ENCODE assay signal across 8 cellular contexts in the genomic region with DNA sequence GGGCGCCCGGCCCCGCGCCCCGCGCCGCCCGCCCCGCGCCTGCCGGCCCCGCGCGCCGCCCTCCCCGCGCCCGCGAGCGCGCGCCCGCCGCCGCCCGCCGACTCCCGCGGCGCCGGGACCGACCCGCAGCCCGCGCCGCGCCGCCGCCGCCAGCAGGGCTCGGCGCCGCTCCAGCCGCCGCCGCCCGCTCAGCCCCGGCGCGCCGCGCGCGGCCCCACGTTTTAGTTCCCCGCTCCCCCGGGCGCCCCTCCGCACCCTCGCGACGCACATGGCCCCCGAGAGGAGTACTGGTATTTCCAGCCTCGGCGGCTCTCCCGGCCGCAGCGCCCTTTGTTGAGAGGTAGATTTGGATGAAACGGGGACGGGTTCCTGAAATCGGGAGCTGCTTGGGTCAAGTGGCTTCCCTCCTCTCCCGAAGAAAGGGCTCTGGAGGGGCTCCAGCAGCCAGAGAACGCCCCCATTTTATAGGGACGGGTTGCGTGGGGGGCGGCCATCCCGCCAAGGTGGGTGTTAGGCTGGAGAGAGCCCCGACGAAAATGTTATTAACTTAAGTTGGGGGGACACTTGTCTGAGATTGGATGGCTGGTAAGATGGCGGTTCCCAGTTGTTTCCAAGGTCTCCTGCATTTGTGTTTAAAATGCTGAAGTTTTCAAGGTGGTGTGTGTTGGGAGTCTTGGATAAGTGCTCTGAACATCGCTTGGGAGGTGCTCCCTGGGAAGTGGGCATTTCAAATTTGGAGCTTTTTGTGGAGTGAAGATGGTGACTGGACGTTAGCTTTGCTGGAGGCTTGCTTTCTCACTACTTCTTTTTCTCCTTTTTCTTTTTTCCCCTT. TPM values are rescaled to one million over a fixed set of nuclear protein-coding genes. Genes with fewer than 3 reads are reported as not detected.
DNase-seq lines count a peak whose midpoint lies in the region; ATAC-seq and TF ChIP-seq lines count a peak whose summit lies in the region.

No MANE protein-coding gene starts in this region.

- peaks cover 59% of the 10 kb centered on the region for H3K4me1 Mint-ChIP-seq in activated CD4-positive, alpha-beta memory T cell treated with anti-CD3 and anti-CD28 coated beads for 36 hours (ENCODE audit: low read depth)
- peaks cover 64% of the 10 kb centered on the region for H3K4me1 Mint-ChIP-seq in nephron

- TF ChIP-seq EP300 in esophagus muscularis mucosa (IDR thresholded peaks at IDR 0.05), result no peak

- peak overlapping the region; percentile 10 to 99 (median 70) for H3K27ac ChIP-seq in esophagus muscularis mucosa (replicated peaks in 1 of 4)

- intact Hi-C loops in activated CD4-positive, alpha-beta memory T cell treated with anti-CD3 and anti-CD28 coated beads for 36 hours (cut with micrococcal nuclease), result loop anchor here (2.0 to 5.0 kb wide), 2 partner anchors 300 to 319 kb away; a partner anchor contains a TSS
- intact Hi-C loops in esophagus muscularis mucosa (cut with DNase I), result loop anchor here (5.0 to 10.0 kb wide), 3 partner anchors 70 to 393 kb away; a partner anchor contains a TSS

- no peak for ATAC-seq in GM18868 (IDR thresholded peaks at IDR 0.05; ENCODE audit: unreplicated experiment)

- peak overlapping the region; percentile 91 for H3K4me3 Mint-ChIP-seq in activated CD4-positive, alpha-beta memory T cell treated with anti-CD3 and anti-CD28 coated beads for 36 hours
- H3K4me3 Mint-ChIP-seq in nephron, result peak overlapping the region; percentile 93 to 98 (median 96)

- no peaks in the 10 kb centered on the region for H3K9me3 ChIP-seq in esophagus muscularis mucosa

- TF ChIP-seq POLR2A in esophagus muscularis mucosa (IDR thresholded peaks at IDR 0.05; ENCODE audit: low read depth), result no peak

- H3K27me3 ChIP-seq in esophagus muscularis mucosa, result no peaks in the 10 kb centered on the region

- 10% methylated on average over 8 of the region's 82 CpGs for WGBS in esophagus muscularis mucosa

- POLR2A ChIA-PET in activated CD4-positive, alpha-beta memory T cell treated with anti-CD3 and anti-CD28 coated beads for 36 hours (lab: Charles Lee), result interaction anchor here (1.0 to 1.3 kb wide), 3 partner anchors 9 to 115 kb away, joined by 3 read pairs; no protein-coding TSS in a partner anchor

- CTCF ChIA-PET in activated CD4-positive, alpha-beta memory T cell treated with anti-CD3 and anti-CD28 coated beads for 36 hours (lab: Charles Lee), result interaction anchor here (1.4 kb wide), 2 partner anchors 9 to 311 kb away, joined by 3 to 5 read pairs; no protein-coding TSS in a partner anchor

- H3K4me3 ChIP-seq in esophagus muscularis mucosa, result peak overlapping the region; percentile 90 to 99 (median 92)

- peaks cover 57 to 79% (median 69%) of the 10 kb centered on the region in 4 donors for H3K4me1 ChIP-seq in esophagus muscularis mucosa

- H3K36me3 Mint-ChIP-seq in activated CD4-positive, alpha-beta memory T cell treated with anti-CD3 and anti-CD28 coated beads for 36 hours, result peaks cover 22% of the 10 kb centered on the region
- H3K36me3 Mint-ChIP-seq in nephron (ENCODE audit: low read depth), result peaks cover 6% of the 10 kb centered on the region

- peak; percentile 37 to 43 for DNase-seq in stimulated activated CD4-positive, alpha-beta T cell treated with anti-CD3 and anti-CD28 coated beads, Interleukin-2, amount 100 ng/mL, for 24 hours
- no peak for DNase-seq in stimulated activated CD4-positive, alpha-beta T cell treated with anti-CD3 and anti-CD28 coated beads, Interleukin-1b, Interleukin-23, amount 100 ng/mL, for 48 hours
- DNase-seq in activated CD4-positive, alpha-beta memory T cell treated with anti-CD3 and anti-CD28 coated beads for 36 hours, result peak; percentile 23
- no peak for DNase-seq in esophagus muscularis mucosa (ENCODE audit: extremely low spot score)
- no peak for DNase-seq in central memory CD4-positive, alpha-beta T cell
- DNase-seq in CD1c-positive myeloid dendritic cell (ENCODE audit: extremely low spot score), result no peak

- TF ChIP-seq CTCF in esophagus muscularis mucosa (IDR thresholded peaks at IDR 0.05) (no peak), nephron (IDR thresholded peaks at IDR 0.05; ENCODE audit: unreplicated experiment in 3 of 3) (no peak)

- H3K36me3 ChIP-seq in esophagus muscularis mucosa, result peaks cover 0 to 5% (median 2%) of the 10 kb centered on the region in 4 donors

- H3K27me3 Mint-ChIP-seq in activated CD4-positive, alpha-beta memory T cell treated with anti-CD3 and anti-CD28 coated beads for 36 hours, result peaks cover 22% of the 10 kb centered on the region
- peaks cover 74% of the 10 kb centered on the region for H3K27me3 Mint-ChIP-seq in nephron (ENCODE audit: low read depth)

- H3K27ac Mint-ChIP-seq in activated CD4-positive, alpha-beta memory T cell treated with anti-CD3 and anti-CD28 coated beads for 36 hours, result peak overlapping the region; percentile 81
- H3K27ac Mint-ChIP-seq in nephron, result peak overlapping the region; percentile 60 to 92 (median 90)

- no peaks in the 10 kb centered on the region for H3K9me3 Mint-ChIP-seq in activated CD4-positive, alpha-beta memory T cell treated with anti-CD3 and anti-CD28 coated beads for 36 hours
- H3K9me3 Mint-ChIP-seq in nephron, result no peaks in the 10 kb centered on the region

RNA-seq across cellular contexts. Expression of a gene that starts 1.1 kb away (rescaled TPM):
- 10 to 100 TPM; 58.8 to 63.5 TPM for total RNA-seq in activated CD4-positive, alpha-beta memory T cell treated with anti-CD3 and anti-CD28 coated beads for 36 hours
- 100 to 1,000 TPM in 2 of 4 donors, 10 to 100 TPM in 2; 74.4 to 106 (median 89.4) TPM for total RNA-seq in esophagus muscularis mucosa

RNA-seq across cellular contexts. Expression of a gene that starts 5.9 kb away (rescaled TPM):
- total RNA-seq in activated CD4-positive, alpha-beta memory T cell treated with anti-CD3 and anti-CD28 coated beads for 36 hours, result 10 to 100 TPM; 84.6 to 91.4 TPM
- total RNA-seq in esophagus muscularis mucosa, result 10 to 100 TPM; 25.5 to 41.1 (median 31.5) TPM

RNA-seq across cellular contexts. Expression of a gene that starts 23.2 kb away (rescaled TPM):
- total RNA-seq in activated CD4-positive, alpha-beta memory T cell treated with anti-CD3 and anti-CD28 coated beads for 36 hours, result under 1 TPM in 1 of 2 experiments, not detected in 1; 0.24 TPM
- total RNA-seq in esophagus muscularis mucosa, result under 1 TPM in 1 of 4 donors, not detected in 3; 0.19 TPM

Comparison
In these comparisons a context has a peak if more than half of its experiments do, and no peak if none do; other contexts are left out.
1. DNase-seq: peak in stimulated activated CD4-positive, alpha-beta T cell treated with anti-CD3 and anti-CD28 coated beads, Interleukin-2, amount 100 ng/mL, for 24 hours (2 of 2) and activated CD4-positive, alpha-beta memory T cell treated with anti-CD3 and anti-CD28 coated beads for 36 hours (single experiment); none in stimulated activated CD4-positive, alpha-beta T cell treated with anti-CD3 and anti-CD28 coated beads, Interleukin-1b, Interleukin-23, amount 100 ng/mL, for 48 hours (single experiment), esophagus muscularis mucosa (single experiment), central memory CD4-positive, alpha-beta T cell (single experiment) and CD1c-positive myeloid dendritic cell (single experiment).